9 cellular contexts compared by ENCODE assay signal in the genomic region with DNA sequence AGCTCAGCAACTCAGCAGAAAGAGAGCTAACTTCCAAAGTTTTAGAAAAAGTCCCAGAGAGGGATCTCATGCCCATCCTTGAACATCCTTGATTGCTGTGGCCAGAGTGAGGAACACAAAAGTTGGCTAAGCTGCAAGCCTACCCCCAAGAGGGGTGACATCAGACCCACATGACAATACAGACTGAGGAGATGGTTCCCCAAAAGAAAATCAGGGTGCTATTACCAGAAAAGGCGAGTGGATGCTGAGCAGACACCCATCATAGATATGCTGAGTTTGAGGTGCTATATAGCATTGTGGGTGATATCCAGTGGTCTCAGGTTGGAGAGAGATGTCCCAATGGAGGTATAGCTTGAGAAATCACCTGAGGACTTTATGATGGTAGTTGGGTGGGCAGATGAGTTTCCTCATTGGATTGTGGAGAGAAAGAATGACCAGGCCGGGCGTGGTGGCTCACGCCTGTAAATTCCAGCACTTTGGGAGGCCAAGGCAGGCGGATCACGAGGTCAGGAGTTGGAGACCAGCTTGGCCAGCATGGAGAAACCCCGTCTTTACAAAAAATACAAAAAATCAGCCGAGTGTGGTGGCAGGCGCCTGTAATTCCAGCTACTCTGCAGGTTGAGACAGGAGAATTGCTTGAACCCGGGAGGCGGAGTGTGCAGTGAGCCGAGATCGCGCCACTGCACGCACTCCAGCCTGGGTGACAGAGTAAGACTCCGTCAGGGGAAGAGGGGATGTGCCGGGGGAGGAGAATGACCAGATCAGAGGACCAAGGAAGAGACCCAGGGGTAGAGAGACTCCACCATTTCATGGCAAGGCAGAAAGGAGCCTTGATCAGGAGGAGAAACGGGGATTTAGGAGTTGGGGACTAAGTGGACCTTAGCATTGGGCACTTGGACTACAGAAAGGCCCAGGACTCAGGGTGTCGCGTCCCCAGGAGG. TPM values are rescaled to one million over a fixed set of nuclear protein-coding genes. Genes with fewer than 3 reads are reported as not detected.
A peak's percentile ranks its signal among the peaks of the same experiment; 100 is the strongest.
DNase-seq lines count a peak whose midpoint lies in the region; ATAC-seq lines count a peak whose summit lies in the region.
"Had no signal": no experiment of that assay in that cellular context is flagged by ENCODE, and none has a peak within 500 bp of the region (broad histone marks: within the 10 kb centered on the region; RNA-seq: fewer than 3 reads in every experiment).

No MANE protein-coding gene starts in this region.

- CTCF ChIA-PET in activated CD4-positive, alpha-beta memory T cell treated with anti-CD3 and anti-CD28 coated beads for 36 hours (lab: Charles Lee): interaction anchor here (0.6 to 12.3 kb wide), 10 partner anchors 13 to 504 kb away, joined by 3 to 458 read pairs (median 4); a partner anchor contains a TSS

- in situ Hi-C loops in HAP-1 (cut with MboI; ENCODE audit: low sequenced_read_pairs): loop anchor here (10.0 kb wide), 1 partner anchor 78 kb away; no protein-coding TSS in a partner anchor

- no peak for DNase-seq in HAP-1 (ENCODE audit: low spot score in 2 of 2)
- no peak for DNase-seq in activated CD4-positive, alpha-beta memory T cell treated with anti-CD3 and anti-CD28 coated beads for 36 hours
- DNase-seq in right cardiac atrium: peak in 1 of 3 donors; percentile 32
- DNase-seq in SKM-1 (lab: John Stamatoyannopoulos, UW; ENCODE audit: unreplicated experiment): no peak
- DNase-seq in NCI-H2029 (lab: John Stamatoyannopoulos, UW): no peak
- no peak for DNase-seq in DMS 273 (lab: John Stamatoyannopoulos, UW; ENCODE audit: unreplicated experiment)

- H3K36me3 Mint-ChIP-seq in activated CD4-positive, alpha-beta memory T cell treated with anti-CD3 and anti-CD28 coated beads for 36 hours: peaks cover 23% of the 10 kb centered on the region

- no peaks in the 10 kb centered on the region for H3K27me3 ChIP-seq in HAP-1 (ENCODE audit: low read depth)
- H3K27me3 ChIP-seq in right cardiac atrium (ENCODE audit: control insufficient read depth, insufficient read depth): no peaks in the 10 kb centered on the region
- H3K27me3 ChIP-seq in skeletal muscle satellite cell (ENCODE audit: control insufficient read depth, insufficient read depth, low read length): no peaks in the 10 kb centered on the region

- peak overlapping the region; percentile 68 for H3K27ac ChIP-seq in right cardiac atrium (ENCODE audit: low read length)

- peaks cover 11% of the 10 kb centered on the region for H3K4me1 ChIP-seq in HAP-1
- peaks cover 6% of the 10 kb centered on the region for H3K4me1 ChIP-seq in right cardiac atrium (ENCODE audit: control insufficient read depth, insufficient read depth, low read length)
- peaks cover 16% of the 10 kb centered on the region for H3K4me1 ChIP-seq in skeletal muscle satellite cell (ENCODE audit: control insufficient read depth, insufficient read depth, low read length)

- peak overlapping the region; percentile 94 for H3K4me3 Mint-ChIP-seq in activated CD4-positive, alpha-beta memory T cell treated with anti-CD3 and anti-CD28 coated beads for 36 hours

- H3K9me3 ChIP-seq in HAP-1: no peaks in the 10 kb centered on the region
- H3K9me3 ChIP-seq in right cardiac atrium (ENCODE audit: control insufficient read depth, low read length): no peaks in the 10 kb centered on the region
- no peaks in the 10 kb centered on the region for H3K9me3 ChIP-seq in skeletal muscle satellite cell (replicated peaks; ENCODE audit: low read length)

- H3K4me2 ChIP-seq in skeletal muscle satellite cell (ENCODE audit: low read length): peak overlapping the region; percentile 100

- H3K27ac Mint-ChIP-seq in activated CD4-positive, alpha-beta memory T cell treated with anti-CD3 and anti-CD28 coated beads for 36 hours: peak overlapping the region; percentile 97

- intact Hi-C loops in activated CD4-positive, alpha-beta memory T cell treated with anti-CD3 and anti-CD28 coated beads for 36 hours (cut with micrococcal nuclease): loop anchor here (5.0 to 10.0 kb wide), 2 partner anchors 108 to 204 kb away; a partner anchor contains a TSS
- intact Hi-C loops in right cardiac atrium (cut with DNase I): loop anchor here in 3 of 4 donors (5.0 to 10.0 kb wide), 3 partner anchors 36 to 108 kb away; a partner anchor contains a TSS

- H3K4me1 Mint-ChIP-seq in activated CD4-positive, alpha-beta memory T cell treated with anti-CD3 and anti-CD28 coated beads for 36 hours (ENCODE audit: low read depth): peaks cover 28% of the 10 kb centered on the region

- H3K36me3 ChIP-seq in HAP-1 (replicated peaks) (peaks cover 13% of the 10 kb centered on the region), skeletal muscle satellite cell (ENCODE audit: insufficient read depth, low read length) (no peaks in the 10 kb centered on the region)

- POLR2A ChIA-PET in activated CD4-positive, alpha-beta memory T cell treated with anti-CD3 and anti-CD28 coated beads for 36 hours (lab: Charles Lee): interaction anchor here (0.8 to 4.0 kb wide), 16 partner anchors 9 to 150 kb away, joined by 3 to 46 read pairs (median 4); a partner anchor contains a TSS

- H3K9ac ChIP-seq in skeletal muscle satellite cell (ENCODE audit: low read depth, low read length): peak overlapping the region; percentile 88

- 85% methylated on average over 20 of the region's 20 CpGs for WGBS in right cardiac atrium

- H3K4me3 ChIP-seq in HAP-1 (peak overlapping the region; percentile 97), right cardiac atrium (ENCODE audit: low read length) (peak overlapping the region; percentile 65), skeletal muscle satellite cell (ENCODE audit: low read length) (peak overlapping the region; percentile 98)

- ATAC-seq in right cardiac atrium: no peak
- no peak for ATAC-seq in GM19463 (IDR thresholded peaks at IDR 0.05; ENCODE audit: unreplicated experiment)

- no peaks in the 10 kb centered on the region for H3K27me3 Mint-ChIP-seq in activated CD4-positive, alpha-beta memory T cell treated with anti-CD3 and anti-CD28 coated beads for 36 hours

- no peaks in the 10 kb centered on the region for H3K9me3 Mint-ChIP-seq in activated CD4-positive, alpha-beta memory T cell treated with anti-CD3 and anti-CD28 coated beads for 36 hours

RNA-seq across cellular contexts. Expression of a gene that starts 0.9 kb away (rescaled TPM):
- 100 to 1,000 TPM; 118 to 125 TPM for total RNA-seq in activated CD4-positive, alpha-beta memory T cell treated with anti-CD3 and anti-CD28 coated beads for 36 hours
- total RNA-seq in right cardiac atrium: 10 to 100 TPM in 1 of 4 donors, 1 to 10 TPM in 3; 4.0 to 11.0 (median 5.3) TPM
- polyA plus RNA-seq in right cardiac atrium: 3.5 TPM
- total RNA-seq in skeletal muscle satellite cell (2012; rRNA removed): 11.6 and 18.8 TPM in 2 replicates

RNA-seq across cellular contexts. Expression of a gene that starts 21.3 kb away (rescaled TPM):
- 10 to 100 TPM; 85.6 to 91.8 TPM for total RNA-seq in activated CD4-positive, alpha-beta memory T cell treated with anti-CD3 and anti-CD28 coated beads for 36 hours
- 10 to 100 TPM; 50.6 to 70.7 (median 62.6) TPM for total RNA-seq in right cardiac atrium
- 33.1 TPM for polyA plus RNA-seq in right cardiac atrium
- total RNA-seq in skeletal muscle satellite cell (2012; rRNA removed): 31.7 and 37.3 TPM in 2 replicates

RNA-seq across cellular contexts. Expression of a gene that starts 21.5 kb away (rescaled TPM):
- 1 to 10 TPM; 1.2 to 1.9 TPM for total RNA-seq in activated CD4-positive, alpha-beta memory T cell treated with anti-CD3 and anti-CD28 coated beads for 36 hours
- 1 to 10 TPM in 3 of 4 donors, under 1 TPM in 1; 0.79 to 2.9 (median 2.4) TPM for total RNA-seq in right cardiac atrium
- polyA plus RNA-seq in right cardiac atrium: 2.6 TPM
- total RNA-seq in skeletal muscle satellite cell (2012; rRNA removed): 0.44 and 0.51 TPM in 2 replicates

RNA-seq across cellular contexts. Expression of a gene that starts 21.9 kb away (rescaled TPM):
- total RNA-seq in activated CD4-positive, alpha-beta memory T cell treated with anti-CD3 and anti-CD28 coated beads for 36 hours: not detected
- total RNA-seq in right cardiac atrium: under 1 TPM in 1 of 4 donors, not detected in 3; 0.14 TPM
- 0.16 TPM for polyA plus RNA-seq in right cardiac atrium
- not detected in 2 replicates for total RNA-seq in skeletal muscle satellite cell (2012; rRNA removed)
- total RNA-seq: SK-MEL-5 had no signal

RNA-seq across cellular contexts. Expression of a gene that starts 37.2 kb away (rescaled TPM):
- total RNA-seq in activated CD4-positive, alpha-beta memory T cell treated with anti-CD3 and anti-CD28 coated beads for 36 hours: under 1 TPM in 1 of 2 experiments, not detected in 1; 0.86 TPM
- total RNA-seq in right cardiac atrium: 100 to 1,000 TPM in 3 of 4 donors, 10 to 100 TPM in 1; 87.4 to 178 (median 134) TPM
- 224 TPM for polyA plus RNA-seq in right cardiac atrium
- total RNA-seq in skeletal muscle satellite cell (2012; rRNA removed): 0.44 and 0.51 TPM in 2 replicates
- total RNA-seq: SK-MEL-5 had no signal

Comparison
In these comparisons a context has a peak if more than half of its experiments do, and no peak if none do; other contexts are left out.
1. RNA of a gene that starts 0.9 kb away (total RNA-seq): 118 to 125 TPM in activated CD4-positive, alpha-beta memory T cell treated with anti-CD3 and anti-CD28 coated beads for 36 hours; 4.0 to 11.0 TPM in right cardiac atrium; every median in the first group is over 4 times any median in the second.
2. Peak in every context shown above with its lines, with median percentiles within 50 percentile points of each other: H3K4me3 ChIP-seq.